In the genomic region with DNA sequence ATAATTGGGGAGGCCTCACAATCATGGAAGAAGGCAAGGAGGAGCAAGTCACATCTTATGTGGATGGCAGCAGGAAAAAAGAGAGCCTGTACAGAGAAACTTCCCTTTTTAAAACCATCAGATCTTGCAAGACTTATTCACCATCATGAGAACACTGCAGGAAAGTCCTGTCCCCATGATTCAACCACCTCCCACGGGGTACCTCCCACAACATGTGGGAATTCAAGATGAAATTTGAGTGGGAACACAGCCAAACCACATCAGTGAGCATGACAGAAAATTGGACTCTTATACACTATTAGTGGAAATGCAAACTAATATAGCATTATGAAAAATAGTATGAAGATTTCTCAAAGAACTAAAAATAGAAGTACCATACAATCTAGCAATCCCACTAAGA, we compare ENCODE assay signal across 17 cellular contexts.
DNase-seq lines count a peak whose midpoint lies in the region; ATAC-seq and TF ChIP-seq lines count a peak whose summit lies in the region.
"Had no signal": no experiment of that assay in that cellular context is flagged by ENCODE, and none has a peak within 500 bp of the region (broad histone marks: within the 10 kb centered on the region; RNA-seq: fewer than 3 reads in every experiment).

No MANE protein-coding gene starts in this region.

- TF ChIP-seq POLR2A in gastroesophageal sphincter (IDR thresholded peaks at IDR 0.05) = no peak

- no peak for ATAC-seq in PC-3
- ATAC-seq in gastroesophageal sphincter = no peak
- no peak for ATAC-seq in GM21737 (IDR thresholded peaks at IDR 0.05; ENCODE audit: unreplicated experiment)
- no peak for ATAC-seq in HG03565 (IDR thresholded peaks at IDR 0.05; ENCODE audit: unreplicated experiment)

- H3K36me3 ChIP-seq in PC-3 (ENCODE audit: low read depth, low read length) (no peaks in the 10 kb centered on the region), gastroesophageal sphincter (no peaks in the 10 kb centered on the region)
- H3K36me3 ChIP-seq: Peyer's patch had no signal

- no peaks in the 10 kb centered on the region for H3K9me3 ChIP-seq in PC-3 (ENCODE audit: low read length)
- no peaks in the 10 kb centered on the region for H3K9me3 ChIP-seq in gastroesophageal sphincter
- H3K9me3 ChIP-seq: Peyer's patch had no signal

- H3K9ac ChIP-seq in PC-3 (ENCODE audit: low read length) = no peak overlapping the region

- CTCF ChIA-PET in PC-3 (lab: Charles Lee) = no interaction called here

- H3K4me2 ChIP-seq in PC-3 (ENCODE audit: low read length) = no peak overlapping the region

- no peaks in the 10 kb centered on the region for H4K20me1 ChIP-seq in PC-3 (ENCODE audit: low read length)

- H3K4me1 ChIP-seq in PC-3 (ENCODE audit: insufficient read depth, low read length) (no peaks in the 10 kb centered on the region), gastroesophageal sphincter (no peaks in the 10 kb centered on the region)
- H3K4me1 ChIP-seq: Peyer's patch had no signal

- H3K4me3 ChIP-seq in PC-3 (ENCODE audit: low read length) (no peak overlapping the region), gastroesophageal sphincter (no peak overlapping the region)
- H3K4me3 ChIP-seq: Peyer's patch had no signal

- POLR2A ChIA-PET in PC-3 (lab: Charles Lee; ENCODE audit: unreplicated experiment) = no interaction called here

- no peaks in the 10 kb centered on the region for H3K27me3 ChIP-seq in PC-3 (ENCODE audit: low read length)
- no peaks in the 10 kb centered on the region for H3K27me3 ChIP-seq in gastroesophageal sphincter
- H3K27me3 ChIP-seq: Peyer's patch had no signal

- no peaks in the 10 kb centered on the region for H3K9me2 ChIP-seq in PC-3 (replicated peaks; ENCODE audit: low read length)

- no peak overlapping the region for H2AFZ ChIP-seq in PC-3 (ENCODE audit: low read length)

- no peaks in the 10 kb centered on the region for H3F3A ChIP-seq in PC-3 (ENCODE audit: low read length, unreplicated experiment)

- H3K4me3 Mint-ChIP-seq in nephron progenitor cell = no peak overlapping the region
- H3K4me3 Mint-ChIP-seq: B cell; T-helper 2 cell treated with Interferon-gamma antibody and Interleukin-4, amounts not matched to agents 5 μg/mL and 100 μg/mL, for 36 hours had no signal

- no peaks in the 10 kb centered on the region for H3K27me3 Mint-ChIP-seq in nephron progenitor cell (ENCODE audit: low read depth, poor library complexity)
- H3K27me3 Mint-ChIP-seq: B cell had no signal

- DNase-seq in EH (ENCODE audit: low read depth) = peak; percentile 71
- peak; percentile 39 for DNase-seq in PC-3
- DNase-seq in epithelial cell of prostate (ENCODE audit: low read depth, low spot score) = peak; percentile 63
- DNase-seq in nephron progenitor cell = no peak
- DNase-seq in effector CD8-positive, alpha-beta T cell (lab: John Stamatoyannopoulos, UW) = no peak
- DNase-seq: activated T-cell treated with anti-CD3 and anti-CD28 coated beads, Interleukin-2, amount 50 U/mL, for 48 hours; DMS53; KG1; NCI-H187 treated with DMSO at 0.1 percent for 48 hours; NCI-H526 treated with DMSO at 0.1 percent for 48 hours; Peyer's patch; trophoblast cell had no signal

- H3K9me3 Mint-ChIP-seq in nephron progenitor cell = peaks cover 4% of the 10 kb centered on the region
- H3K9me3 Mint-ChIP-seq: T-helper 2 cell treated with Interferon-gamma antibody and Interleukin-4, amounts not matched to agents 5 μg/mL and 100 μg/mL, for 36 hours had no signal

- TF ChIP-seq CTCF in PC-3 (conservative IDR thresholded peaks at IDR 0.05; ENCODE audit: low read depth, low read length) (no peak), nephron progenitor cell (IDR thresholded peaks at IDR 0.05) (no peak), gastroesophageal sphincter (IDR thresholded peaks at IDR 0.05) (no peak)

- no peak overlapping the region for H3K27ac ChIP-seq in PC-3 (ENCODE audit: low read length)
- peak overlapping the region; percentile 4 for H3K27ac ChIP-seq in epithelial cell of prostate
- no peak overlapping the region for H3K27ac ChIP-seq in gastroesophageal sphincter
- H3K27ac ChIP-seq: Peyer's patch had no signal

- peak overlapping the region; percentile 41 for H3K27ac Mint-ChIP-seq in nephron progenitor cell
- H3K27ac Mint-ChIP-seq: B cell; T-helper 2 cell treated with Interferon-gamma antibody and Interleukin-4, amounts not matched to agents 5 μg/mL and 100 μg/mL, for 36 hours had no signal

- no peaks in the 10 kb centered on the region for H3K4me1 Mint-ChIP-seq in nephron progenitor cell
- H3K4me1 Mint-ChIP-seq: B cell had no signal

- intact Hi-C loops in PC-3 (cut with micrococcal nuclease) = no loop called here

- WGBS in gastroesophageal sphincter (ENCODE audit: low coverage in 1 of 2), 2 donors = 60% methylated on average over 1 of the region's 1 CpG

- no peak for TF ChIP-seq EP300 in gastroesophageal sphincter (IDR thresholded peaks at IDR 0.05)

- H3K79me2 ChIP-seq in PC-3 (ENCODE audit: low read length) = no peaks in the 10 kb centered on the region

- BruUV-seq in PC-3 (replicated peaks; lab: Mats Ljungman, UMichigan) = no TSS peak

- no peaks in the 10 kb centered on the region for H3K36me3 Mint-ChIP-seq in nephron progenitor cell (ENCODE audit: low read depth)

Comparison
In these comparisons a context has a peak if more than half of its experiments do, and no peak if none do; other contexts are left out.
1. DNase-seq: peak in EH (single experiment), PC-3 (single experiment) and epithelial cell of prostate (single experiment); none in nephron progenitor cell (single experiment) and effector CD8-positive, alpha-beta T cell (single experiment).